ENCODE assay signal across 23 cellular contexts in genomic region chr11:44901782-44902181, GRCh38. TPM values are rescaled to one million over a fixed set of nuclear protein-coding genes. Genes with fewer than 3 reads are reported as not detected.
DNase-seq lines count a peak whose midpoint lies in the region; ATAC-seq, FAIRE-seq and TF ChIP-seq lines count a peak whose summit lies in the region.
"Had no signal": no experiment of that assay in that cellular context is flagged by ENCODE, and none has a peak within 500 bp of the region (broad histone marks: within the 10 kb centered on the region; RNA-seq: fewer than 3 reads in every experiment).

No MANE protein-coding gene starts in this region.

- H3K27ac ChIP-seq in right cardiac atrium (ENCODE audit: low read length) = no peak overlapping the region
- no peak overlapping the region for H3K27ac ChIP-seq in left ventricle myocardium inferior (replicated peaks)
- H3K27ac ChIP-seq in naive thymus-derived CD4-positive, alpha-beta T cell (ENCODE audit: low read depth, low read length) = no peak overlapping the region
- H3K27ac ChIP-seq: 22Rv1, BLaER1, C4-2B had no signal

- peaks cover 0 to 9% (median 0%) of the 10 kb centered on the region in 11 donors for H3K9me3 Mint-ChIP-seq in naive thymus-derived CD4-positive, alpha-beta T cell
- H3K9me3 Mint-ChIP-seq: CD8-positive, alpha-beta T cell had no signal

- H3K36me3 ChIP-seq in left ventricle myocardium inferior = peaks cover 4% of the 10 kb centered on the region
- H3K36me3 ChIP-seq in bronchial epithelial cell (ENCODE audit: control insufficient read depth, insufficient read depth, low read length) = no peaks in the 10 kb centered on the region
- H3K36me3 ChIP-seq in naive thymus-derived CD4-positive, alpha-beta T cell (ENCODE audit: control insufficient read depth in 2 of 3, insufficient read depth in 3 of 3, low read length in 3 of 3) = peaks cover 0 to 16% (median 0%) of the 10 kb centered on the region in 3 experiments
- H3K36me3 ChIP-seq: BLaER1 had no signal

- WGBS in right cardiac atrium = 91% methylated on average over 5 of the region's 5 CpGs

- H3K9me3 ChIP-seq in right cardiac atrium (ENCODE audit: control insufficient read depth, low read length) = no peaks in the 10 kb centered on the region
- peaks cover 8% of the 10 kb centered on the region for H3K9me3 ChIP-seq in left ventricle myocardium inferior (replicated peaks)
- no peaks in the 10 kb centered on the region for H3K9me3 ChIP-seq in naive thymus-derived CD4-positive, alpha-beta T cell (ENCODE audit: control insufficient read depth in 2 of 3, low read length in 3 of 3)
- H3K9me3 ChIP-seq: Caco-2 had no signal

- FAIRE-seq in bronchial epithelial cell (lab: Jason Lieb, UNC) = peak; percentile 58
- FAIRE-seq: A204.1, G401.6, GM12892 had no signal

- no peak overlapping the region for H3K4me3 Mint-ChIP-seq in naive thymus-derived CD4-positive, alpha-beta T cell
- H3K4me3 Mint-ChIP-seq: B cell; CD4-positive, CD25-positive, alpha-beta regulatory T cell; CD8-positive, alpha-beta T cell had no signal

- H3K27me3 Mint-ChIP-seq in naive thymus-derived CD4-positive, alpha-beta T cell = no peaks in the 10 kb centered on the region
- H3K27me3 Mint-ChIP-seq: CD4-positive, CD25-positive, alpha-beta regulatory T cell had no signal

- peak overlapping the region in 2 of 9 donors; percentile 18 to 42 for H3K27ac Mint-ChIP-seq in naive thymus-derived CD4-positive, alpha-beta T cell
- H3K27ac Mint-ChIP-seq: B cell; CD8-positive, alpha-beta T cell had no signal

- no peak for TF ChIP-seq CTCF in left ventricle myocardium inferior (IDR thresholded peaks at IDR 0.05; ENCODE audit: borderline replicate concordance)
- no peak for TF ChIP-seq CTCF in bronchial epithelial cell (IDR thresholded peaks at IDR 0.05; ENCODE audit: insufficient read depth, low read length, severe bottlenecking)

- no peaks in the 10 kb centered on the region for H3K27me3 ChIP-seq in right cardiac atrium (ENCODE audit: control insufficient read depth, insufficient read depth)
- no peaks in the 10 kb centered on the region for H3K27me3 ChIP-seq in left ventricle myocardium inferior (ENCODE audit: low read depth)
- no peaks in the 10 kb centered on the region for H3K27me3 ChIP-seq in bronchial epithelial cell (ENCODE audit: control insufficient read depth, insufficient read depth, low read length)
- H3K27me3 ChIP-seq in naive thymus-derived CD4-positive, alpha-beta T cell (ENCODE audit: control insufficient read depth in 2 of 2, insufficient read depth in 2 of 2, low read length in 2 of 2) = no peaks in the 10 kb centered on the region
- H3K27me3 ChIP-seq: BLaER1 had no signal

- ATAC-seq in right cardiac atrium (no peak), HG02642 (IDR thresholded peaks at IDR 0.05; ENCODE audit: poor library complexity, unreplicated experiment) (no peak)
- no peak for ATAC-seq in naive thymus-derived CD4-positive, alpha-beta T cell
- ATAC-seq: CD8-positive, alpha-beta T cell had no signal

- H3K36me3 Mint-ChIP-seq in naive thymus-derived CD4-positive, alpha-beta T cell = peaks cover 3 to 25% (median 16%) of the 10 kb centered on the region in 5 donors

- DNase-seq in right cardiac atrium (peak in 2 of 3 donors; percentile 0 to 2), left ventricle myocardium inferior (no peak), bronchial epithelial cell (ENCODE audit: low read depth) (no peak), foreskin melanocyte (peak; percentile 7), HuH-7.5 (ENCODE audit: low spot score) (no peak), UCSD-AML1 (lab: John Stamatoyannopoulos, UW; ENCODE audit: unreplicated experiment) (no peak)
- no peak for DNase-seq in naive thymus-derived CD4-positive, alpha-beta T cell
- DNase-seq: Caco-2; CD4-positive, CD25-positive, alpha-beta regulatory T cell; CD8-positive, alpha-beta T cell; DMS153; DND-41; GOT3; H7; HCEC 1CT had no signal

- CTCF ChIA-PET in naive thymus-derived CD4-positive, alpha-beta T cell (lab: Charles Lee) = interaction anchor here (2.0 kb wide), 1 partner anchor 10 kb away, joined by 8 read pairs; no protein-coding TSS in a partner anchor

- no peaks in the 10 kb centered on the region for H3K4me1 ChIP-seq in right cardiac atrium (ENCODE audit: control insufficient read depth, insufficient read depth, low read length)
- peaks cover 23% of the 10 kb centered on the region for H3K4me1 ChIP-seq in left ventricle myocardium inferior
- no peaks in the 10 kb centered on the region for H3K4me1 ChIP-seq in naive thymus-derived CD4-positive, alpha-beta T cell (ENCODE audit: control insufficient read depth in 2 of 2, insufficient read depth in 2 of 2, low read length in 2 of 2)

- POLR2A ChIA-PET in naive thymus-derived CD4-positive, alpha-beta T cell (lab: Charles Lee) = no interaction called here

- peaks cover 0 to 8% (median 4%) of the 10 kb centered on the region in 7 donors for H3K4me1 Mint-ChIP-seq in naive thymus-derived CD4-positive, alpha-beta T cell

- intact Hi-C loops in right cardiac atrium (cut with DNase I) (no loop called here), left ventricle myocardium inferior (cut with micrococcal nuclease) (no loop called here)
- intact Hi-C loops in naive thymus-derived CD4-positive, alpha-beta T cell (cut with micrococcal nuclease) = no loop called here

- H3K4me3 ChIP-seq in right cardiac atrium (ENCODE audit: low read length) (no peak overlapping the region), left ventricle myocardium inferior (no peak overlapping the region), bronchial epithelial cell (ENCODE audit: low read depth, low read length) (no peak overlapping the region)
- no peak overlapping the region for H3K4me3 ChIP-seq in naive thymus-derived CD4-positive, alpha-beta T cell (ENCODE audit: low read length)
- H3K4me3 ChIP-seq: BLaER1 had no signal

RNA-seq across cellular contexts. Expression of gene TP53I11, which starts 48.9 kb away (rescaled TPM):
- 100 to 1,000 TPM in 1 of 4 donors, 10 to 100 TPM in 3; 50.9 to 105 (median 83.1) TPM for total RNA-seq in right cardiac atrium
- polyA plus RNA-seq in right cardiac atrium = 81.2 TPM
- 39.4 TPM for total RNA-seq in left ventricle myocardium inferior
- 1.8 and 4.9 TPM in 2 replicates for total RNA-seq in bronchial epithelial cell
- 1 to 10 TPM in 3 of 5 experiments, under 1 TPM in 2; 0.40 to 7.6 (median 2.0) TPM for total RNA-seq in naive thymus-derived CD4-positive, alpha-beta T cell
- polyA plus RNA-seq in naive thymus-derived CD4-positive, alpha-beta T cell = 1 to 10 TPM in 1 of 2 donors, under 1 TPM in 1; 0.35 to 1.2 TPM

Comparison
In these comparisons a context has a peak if more than half of its experiments do, and no peak if none do; other contexts are left out.
1. DNase-seq: peak in right cardiac atrium (2 of 3) and foreskin melanocyte (single experiment); none in left ventricle myocardium inferior (single experiment), bronchial epithelial cell (single experiment), HuH-7.5 (single experiment), naive thymus-derived CD4-positive, alpha-beta T cell (0 of 9) and UCSD-AML1 (single experiment).